Comparison of ENCODE assay signal across 1 cellular context in genomic region chr7:130353196-130353595, GRCh38.
TF ChIP-seq lines count a peak whose summit lies in the region.

No MANE protein-coding gene starts in this region.

TF ChIP-seq in HepG2, 621 proteins besides CTCF, POLR2A, EP300 and RAD21:
- TF ChIP-seq NCOA2 (CRISPR knock-in tag; IDR thresholded peaks at IDR 0.05) = no peak
- TF ChIP-seq ZBTB33 (CRISPR knock-in tag; IDR thresholded peaks at IDR 0.05) = peak; percentile 83
- no peak for TF ChIP-seq ZNF619 (CRISPR knock-in tag; IDR thresholded peaks at IDR 0.05)
